In genomic region chr3:37937156-37937555, GRCh38 we compare ENCODE assay signal across 1 cellular context.
TF ChIP-seq lines count a peak whose summit lies in the region.

No MANE protein-coding gene starts in this region.

TF ChIP-seq in A549, 52 proteins besides CTCF, POLR2A, EP300 and RAD21 (continued from another document):
- TF ChIP-seq HES2 (IDR thresholded peaks at IDR 0.05) (no peak), REST (IDR thresholded peaks at IDR 0.05) (no peak), JUNB (IDR thresholded peaks at IDR 0.05) (no peak), CBX2 (IDR thresholded peaks at IDR 0.05; ENCODE audit: borderline replicate concordance, low read depth) (no peak), USF2 (IDR thresholded peaks at IDR 0.05) (no peak)
TF ChIP-seq in A549: peak in this region for 0.
